Comparison of ENCODE assay signal across 23 cellular contexts in the genomic region with DNA sequence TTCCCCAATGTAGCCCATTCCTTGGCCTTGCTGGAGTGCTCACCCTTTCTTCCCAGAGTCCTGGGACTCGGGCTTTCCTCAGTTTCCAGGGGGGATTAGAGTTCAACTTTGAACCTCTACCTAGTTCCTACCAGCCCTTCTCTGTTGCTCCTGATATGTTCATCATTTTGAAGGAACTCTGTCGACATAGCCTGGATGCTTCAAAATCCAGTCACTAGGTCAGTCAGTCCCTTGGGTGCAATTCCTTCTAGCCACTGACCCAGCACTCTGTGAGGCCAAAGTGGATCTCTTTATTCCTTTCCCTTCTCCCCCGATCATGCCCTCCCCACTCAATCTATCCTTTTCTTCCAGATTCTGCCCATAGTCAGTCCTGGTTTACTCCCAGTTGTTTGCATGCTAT.
"Had no signal": no experiment of that assay in that cellular context is flagged by ENCODE, and none has a peak within 500 bp of the region (broad histone marks: within the 10 kb centered on the region; RNA-seq: fewer than 3 reads in every experiment).

No MANE protein-coding gene starts in this region.

- H3K27me3 ChIP-seq: hepatocyte, ovary had no signal

- DNase-seq: activated CD4-positive, alpha-beta T cell treated with anti-CD3 and anti-CD28 coated beads for 4 hours; activated CD4-positive, alpha-beta T cell treated with anti-CD3 and anti-CD28 coated beads, Interleukin-2, amount 50 U/mL, for 48 hours; activated CD4-positive, CD25-positive, alpha-beta regulatory T cell; activated CD8-positive, alpha-beta memory T cell treated with anti-CD3 and anti-CD28 coated beads, Interleukin-2, amount 50 U/mL, for 48 hours; activated naive CD4-positive, alpha-beta T cell treated with anti-CD3 and anti-CD28 coated beads for 36 hours; activated naive CD8-positive, alpha-beta T cell treated with anti-CD3 and anti-CD28 coated beads, Interleukin-2, amount 10 ng/mL, durations not matched to agents 7 days and 5 days; activated T-cell treated with anti-CD3 and anti-CD28 coated beads, Interleukin-2, amount 50 U/mL, for 4 hours; amygdala; cortex of kidney; endodermal cell; foreskin melanocyte; glutamatergic neuron; left ventricle myocardium superior; mammary epithelial cell; natural killer cell; ovary; psoas muscle; right cardiac atrium; stimulated activated CD4-positive, alpha-beta T cell treated with anti-CD3 and anti-CD28 coated beads, Interleukin-1b, Interleukin-23, amount 100 ng/mL, for 48 hours had no signal

- FAIRE-seq: bronchial epithelial cell had no signal

- H3K27ac ChIP-seq: hepatocyte, ovary, psoas muscle, skin epidermis, thoracic aorta had no signal

- H2AFZ ChIP-seq: hepatocyte had no signal

- H3K4me3 ChIP-seq: hepatocyte, ovary, psoas muscle, skin epidermis, thoracic aorta had no signal

- H3K36me3 ChIP-seq: ovary, thoracic aorta had no signal

- H3K9me3 ChIP-seq: ovary, psoas muscle, thoracic aorta had no signal

- H3K4me2 ChIP-seq: hepatocyte had no signal

- H3K79me2 ChIP-seq: hepatocyte had no signal
